ENCODE assay signal across 15 cellular contexts in the genomic region with DNA sequence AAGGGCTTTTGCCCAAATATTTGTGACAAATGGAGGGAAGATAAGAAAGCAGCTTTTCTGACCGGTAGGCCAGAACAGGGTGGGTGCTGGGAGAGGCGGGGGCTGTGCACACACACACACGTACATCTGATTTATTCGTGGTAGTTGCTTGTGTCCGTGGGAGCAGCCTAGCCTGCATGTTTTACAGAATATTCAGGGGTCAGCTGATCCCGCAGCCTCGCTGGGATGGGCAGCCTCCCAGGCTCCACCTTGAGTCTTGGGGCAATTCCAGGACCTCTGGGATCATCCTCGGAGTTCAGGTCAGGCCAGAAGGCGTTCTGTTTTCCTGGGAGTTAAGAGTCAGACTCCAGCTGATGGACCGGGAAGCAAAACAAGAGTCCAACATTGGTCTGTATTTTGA.
DNase-seq lines count a peak whose midpoint lies in the region; ATAC-seq, FAIRE-seq and TF ChIP-seq lines count a peak whose summit lies in the region.
"Had no signal": no experiment of that assay in that cellular context is flagged by ENCODE, and none has a peak within 500 bp of the region (broad histone marks: within the 10 kb centered on the region; RNA-seq: fewer than 3 reads in every experiment).

No MANE protein-coding gene starts in this region.

- TF ChIP-seq CTCF in lower lobe of right lung (IDR thresholded peaks at IDR 0.05), result no peak

- H3K36me3 ChIP-seq in lower lobe of right lung, result no peaks in the 10 kb centered on the region
- no peaks in the 10 kb centered on the region for H3K36me3 ChIP-seq in stomach smooth muscle (ENCODE audit: control insufficient read depth in 2 of 2, insufficient read depth in 2 of 2, low read length in 2 of 2)

- H3K27ac ChIP-seq in epithelial cell of prostate, result peak overlapping the region; percentile 11
- peak overlapping the region; percentile 56 for H3K27ac ChIP-seq in lower lobe of right lung
- peak overlapping the region; percentile 62 for H3K27ac ChIP-seq in stomach smooth muscle (ENCODE audit: low read length)
- H3K27ac ChIP-seq: body of pancreas had no signal

- ATAC-seq in lower lobe of right lung (peak in 1 of 2 donors; percentile 6), HG03196 (IDR thresholded peaks at IDR 0.05; ENCODE audit: unreplicated experiment) (no peak)
- ATAC-seq: body of pancreas, SK-N-SH treated with all-trans-retinoic acid at 6 μM for 48 hours had no signal

- intact Hi-C loops in lower lobe of right lung (cut with DNase I), result loop anchor here (10.0 kb wide), 1 partner anchor 379 kb away; no protein-coding TSS in a partner anchor

- no peaks in the 10 kb centered on the region for H3K9me3 ChIP-seq in lower lobe of right lung
- H3K9me3 ChIP-seq in stomach smooth muscle (ENCODE audit: control insufficient read depth in 2 of 2, low read length in 2 of 2), result no peaks in the 10 kb centered on the region
- H3K9me3 ChIP-seq: body of pancreas had no signal

- peak overlapping the region; percentile 13 to 21 for H3K9ac ChIP-seq in stomach smooth muscle (ENCODE audit: low read length in 2 of 2)

- TF ChIP-seq POLR2A in GM12891 (IDR thresholded peaks at IDR 0.05; ENCODE audit: low read depth, low read length), result no peak

- H3K4me3 ChIP-seq in lower lobe of right lung (no peak overlapping the region), stomach smooth muscle (ENCODE audit: low read length in 2 of 2) (peak overlapping the region in 1 of 2 donors; percentile 35)
- H3K4me3 ChIP-seq: body of pancreas had no signal

- peak; percentile 75 for DNase-seq in NCI-H226
- no peak for DNase-seq in epithelial cell of prostate (ENCODE audit: low read depth, low spot score)
- DNase-seq in lower lobe of right lung, result no peak
- DNase-seq in GM12891 (ENCODE audit: insufficient read length, low spot score), result no peak
- DNase-seq in T-helper 1 cell, result no peak
- DNase-seq in NCI-H69 (lab: John Stamatoyannopoulos, UW), result no peak
- DNase-seq: body of pancreas; naive B cell; NCI-H1105 treated with DMSO at 0.1 percent for 48 hours; NCI-H446 treated with DMSO at 0.1 percent for 48 hours; stimulated activated naive CD4-positive, alpha-beta T cell treated with Interleukin-2 at 50 U/mL for 16 hours had no signal

- H3K27me3 ChIP-seq in lower lobe of right lung (ENCODE audit: low read depth) (no peaks in the 10 kb centered on the region), stomach smooth muscle (ENCODE audit: control insufficient read depth in 1 of 2, insufficient read depth in 2 of 2, low read length in 2 of 2) (no peaks in the 10 kb centered on the region)
- H3K27me3 ChIP-seq: body of pancreas had no signal

- H3K4me1 ChIP-seq in lower lobe of right lung, result peaks cover 35% of the 10 kb centered on the region
- H3K4me1 ChIP-seq in stomach smooth muscle (ENCODE audit: control insufficient read depth, insufficient read depth, low read length), result peaks cover 33% of the 10 kb centered on the region
- H3K4me1 ChIP-seq: body of pancreas had no signal

- FAIRE-seq in GM12891 (lab: Jason Lieb, UNC), result no peak
- FAIRE-seq: H54 had no signal

TF ChIP-seq in GM12891, 5 proteins besides CTCF, POLR2A, EP300 and RAD21:
- TF ChIP-seq TAF1 (IDR thresholded peaks at IDR 0.05; ENCODE audit: low read depth, low read length), result no peak
- no peak for TF ChIP-seq PAX5 (IDR thresholded peaks at IDR 0.05; ENCODE audit: insufficient read depth, low read length, severe bottlenecking)
- no peak for TF ChIP-seq POLR2AphosphoS5 (IDR thresholded peaks at IDR 0.05; ENCODE audit: low read depth, low read length)
- TF ChIP-seq POU2F2 (IDR thresholded peaks at IDR 0.05; ENCODE audit: low read depth, low read length), result no peak

Comparison
In these comparisons a context has a peak if more than half of its experiments do, and no peak if none do; other contexts are left out.
1. H3K27ac ChIP-seq: peak in every context shown above with its lines; median percentile 62 in stomach smooth muscle; 56 in lower lobe of right lung; 11 in epithelial cell of prostate.